Comparison of ENCODE assay signal across 8 cellular contexts in the genomic region with DNA sequence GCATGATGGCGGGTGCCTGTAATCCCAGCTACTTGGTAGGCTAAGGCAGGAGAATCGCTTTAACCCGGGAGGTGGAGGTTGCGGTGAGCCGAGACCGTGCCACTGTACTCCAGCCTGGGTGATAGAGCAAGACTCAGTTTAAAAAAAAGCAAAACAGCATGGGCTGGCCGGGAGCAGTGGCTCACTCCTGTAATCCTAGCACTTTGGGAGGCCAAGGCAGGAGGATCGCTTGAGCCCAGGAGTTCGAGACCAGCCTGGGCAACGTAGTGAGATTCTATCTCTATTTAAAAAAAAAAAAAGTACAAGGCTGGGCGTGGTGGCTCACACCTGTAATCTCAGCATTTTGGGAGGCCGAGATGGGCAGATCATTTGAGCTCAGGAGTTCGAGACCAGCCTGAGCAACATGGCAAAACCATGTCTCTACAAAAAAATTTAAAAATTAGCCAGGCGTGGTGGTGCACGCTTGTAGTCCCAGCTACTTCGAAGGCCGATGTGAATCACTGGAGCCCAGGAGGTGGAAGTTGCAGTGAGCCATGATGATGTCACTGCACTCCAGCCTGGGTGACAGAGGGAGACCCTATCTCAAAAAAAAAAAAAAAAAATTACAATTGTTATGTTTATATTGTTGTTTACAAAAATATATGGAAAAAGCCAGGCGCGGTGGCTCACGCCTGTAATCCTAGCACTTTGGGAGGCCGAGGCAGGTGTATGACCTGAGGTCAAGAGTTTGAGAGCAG. TPM values are rescaled to one million over a fixed set of nuclear protein-coding genes. Genes with fewer than 3 reads are reported as not detected.
DNase-seq lines count a peak whose midpoint lies in the region; ATAC-seq and TF ChIP-seq lines count a peak whose summit lies in the region.
"Not testable (repeated sequence)": the region's sequence is repeated elsewhere in the genome, so short reads cannot be mapped to it uniquely, and the experiment has no call there.

No MANE protein-coding gene starts in this region.

- H4K20me1 ChIP-seq in HCT116 (ENCODE audit: insufficient read depth); SU-DHL-6 (ENCODE audit: low read depth, low read length); neural cell (ENCODE audit: insufficient read depth): not testable (repeated sequence)

- H3K4me3 ChIP-seq in BE2C (ENCODE audit: low read depth, low read length), result peak overlapping the region; percentile 92
- not testable (repeated sequence) for H3K4me3 ChIP-seq in HCT116 (replicated peaks in 1 of 2; ENCODE audit: low read depth in 1 of 2, low read length in 2 of 2)
- H3K4me3 ChIP-seq in SU-DHL-6 (ENCODE audit: insufficient read depth, low read length, poor library complexity, severe bottlenecking), result peak overlapping the region; percentile 75
- H3K4me3 ChIP-seq in neural cell (ENCODE audit: low read length), result peak overlapping the region; percentile 79

- H3K4me3 Mint-ChIP-seq in activated naive CD8-positive, alpha-beta T cell treated with anti-CD3 and anti-CD28 coated beads for 36 hours, result peak overlapping the region; percentile 95
- H3K4me3 Mint-ChIP-seq in effector memory CD8-positive, alpha-beta T cell, result peak overlapping the region; percentile 88 to 95
- H3K4me3 Mint-ChIP-seq in immature natural killer cell, result peak overlapping the region; percentile 90 to 99 (median 98)
- H3K4me3 Mint-ChIP-seq in stimulated activated naive CD8-positive, alpha-beta T cell treated with anti-CD3 and anti-CD28 coated beads, Interleukin-15, amount 100 ng/mL, for 72 hours, result peak overlapping the region; percentile 87 to 96

- peaks cover 51% of the 10 kb centered on the region for H3K36me3 Mint-ChIP-seq in activated naive CD8-positive, alpha-beta T cell treated with anti-CD3 and anti-CD28 coated beads for 36 hours
- H3K36me3 Mint-ChIP-seq in effector memory CD8-positive, alpha-beta T cell (ENCODE audit: insufficient read depth), result peaks cover 47% of the 10 kb centered on the region
- H3K36me3 Mint-ChIP-seq in immature natural killer cell, result peaks cover 10 to 17% (median 14%) of the 10 kb centered on the region in 3 donors

- peak overlapping the region; percentile 68; the same call in 1 of the 2 replicates for H3K9ac ChIP-seq in HCT116 (ENCODE audit: low read length)
- peak overlapping the region; percentile 89 for H3K9ac ChIP-seq in SU-DHL-6 (ENCODE audit: low read length)
- peak overlapping the region; percentile 92 for H3K9ac ChIP-seq in neural cell (ENCODE audit: low read length)

- H3K4me2 ChIP-seq in HCT116 (ENCODE audit: low read length) (peak overlapping the region; percentile 81), SU-DHL-6 (ENCODE audit: low read depth, low read length, poor library complexity, severe bottlenecking) (peak overlapping the region; percentile 78)
- not testable (repeated sequence) for H3K4me2 ChIP-seq in neural cell (ENCODE audit: low read length)

- CTCF ChIA-PET in HCT116 (lab: Charles Lee), result not testable (repeated sequence)

- TF ChIP-seq CTCF in BE2C (IDR thresholded peaks at IDR 0.05; ENCODE audit: low read depth, low read length); HCT116 (IDR thresholded peaks at IDR 0.05 in 2 of 3, conservative IDR thresholded peaks at IDR 0.05 in 1 of 3; ENCODE audit: borderline replicate concordance in 1 of 3, insufficient read depth in 1 of 3, low read depth in 2 of 3, low read length in 2 of 3); SU-DHL-6 (IDR thresholded peaks at IDR 0.05; ENCODE audit: insufficient read depth, low read length, poor library complexity, severe bottlenecking); neural cell (IDR thresholded peaks at IDR 0.05; ENCODE audit: poor library complexity, severe bottlenecking): not testable (repeated sequence)

- DNase-seq in BE2C; HCT116 (ENCODE audit: low read depth, low spot score); activated naive CD8-positive, alpha-beta T cell treated with anti-CD3 and anti-CD28 coated beads for 36 hours; effector memory CD8-positive, alpha-beta T cell; immature natural killer cell; stimulated activated naive CD8-positive, alpha-beta T cell treated with anti-CD3 and anti-CD28 coated beads, Interleukin-15, amount 100 ng/mL, for 72 hours: not testable (repeated sequence)

- not testable (repeated sequence) for H3K9me2 ChIP-seq in HCT116 (ENCODE audit: insufficient read depth); SU-DHL-6 (replicated peaks; ENCODE audit: insufficient read depth, low read length); neural cell (ENCODE audit: insufficient read depth, low read length)

- H3K36me3 ChIP-seq in BE2C, result peaks cover 35% of the 10 kb centered on the region
- H3K36me3 ChIP-seq in HCT116 (ENCODE audit: control insufficient read depth in 1 of 2, insufficient read depth in 2 of 2, low read length in 2 of 2), result peaks cover 18 to 27% of the 10 kb centered on the region in 2 experiments; a peak in 3 of 4 replicates
- H3K36me3 ChIP-seq in SU-DHL-6 (ENCODE audit: low read length), result not testable (repeated sequence)
- peaks cover 13% of the 10 kb centered on the region for H3K36me3 ChIP-seq in neural cell (ENCODE audit: insufficient read depth, low read length)

- POLR2A ChIA-PET in HCT116 (lab: Charles Lee), result not testable (repeated sequence)

- ATAC-seq in HCT116; effector memory CD8-positive, alpha-beta T cell (replicated peaks); stimulated activated naive CD8-positive, alpha-beta T cell treated with anti-CD3 and anti-CD28 coated beads, Interleukin-15, amount 100 ng/mL, for 72 hours: not testable (repeated sequence)

- not testable (repeated sequence) for TF ChIP-seq EP300 in neural cell (conservative IDR thresholded peaks at IDR 0.05; ENCODE audit: poor library complexity, severe bottlenecking)

- peaks cover 29% of the 10 kb centered on the region for H3F3A ChIP-seq in SU-DHL-6 (ENCODE audit: insufficient read depth)
- not testable (repeated sequence) for H3F3A ChIP-seq in neural cell (ENCODE audit: insufficient read depth, low read length, poor library complexity, severe bottlenecking)

- H3K79me2 ChIP-seq in HCT116 (ENCODE audit: insufficient read depth, low read length) (peaks cover 35% of the 10 kb centered on the region), SU-DHL-6 (ENCODE audit: insufficient read depth, low read length) (peaks cover 28% of the 10 kb centered on the region), neural cell (replicated peaks; ENCODE audit: insufficient read depth, low read length) (peaks cover 40% of the 10 kb centered on the region)

- not testable (repeated sequence) for H3K27me3 ChIP-seq in BE2C; HCT116 (ENCODE audit: insufficient read depth, low read length); SU-DHL-6 (ENCODE audit: low read length); neural cell (ENCODE audit: insufficient read depth, low read depth, low read length)

- BruUV-seq in HCT116 (replicated peaks; lab: Mats Ljungman, UMichigan), result not testable (repeated sequence)

- H3K27me3 Mint-ChIP-seq in activated naive CD8-positive, alpha-beta T cell treated with anti-CD3 and anti-CD28 coated beads for 36 hours; effector memory CD8-positive, alpha-beta T cell; stimulated activated naive CD8-positive, alpha-beta T cell treated with anti-CD3 and anti-CD28 coated beads, Interleukin-15, amount 100 ng/mL, for 72 hours: not testable (repeated sequence)
- H3K27me3 Mint-ChIP-seq in immature natural killer cell (ENCODE audit: low read depth in 3 of 3), result peaks cover 7 to 33% (median 12%) of the 10 kb centered on the region in 3 donors

- H2AFZ ChIP-seq in HCT116 (ENCODE audit: low read depth, low read length, poor library complexity, severe bottlenecking); neural cell (ENCODE audit: low read depth, low read length): not testable (repeated sequence)
- H2AFZ ChIP-seq in SU-DHL-6 (ENCODE audit: low read depth, low read length, severe bottlenecking), result peak overlapping the region; percentile 61

- H3K27ac ChIP-seq in HCT116 (ENCODE audit: low read depth, low read length) (peak overlapping the region; percentile 94), SU-DHL-6 (ENCODE audit: low read depth, low read length) (peak overlapping the region; percentile 82; the same call in 1 of the 2 replicates), neural cell (ENCODE audit: low read length) (peak overlapping the region; percentile 98)

- not testable (repeated sequence) for H3K4me1 ChIP-seq in BE2C
- H3K4me1 ChIP-seq in HCT116 (ENCODE audit: control insufficient read depth in 1 of 2, insufficient read depth in 2 of 2, low read length in 2 of 2), result peaks cover 16 to 35% of the 10 kb centered on the region in 2 experiments

- H3K27ac Mint-ChIP-seq in activated naive CD8-positive, alpha-beta T cell treated with anti-CD3 and anti-CD28 coated beads for 36 hours, result peak overlapping the region; percentile 95
- H3K27ac Mint-ChIP-seq in effector memory CD8-positive, alpha-beta T cell, result peak overlapping the region in 1 of 2 donors; percentile 98
- peak overlapping the region; percentile 92 to 100 (median 98) for H3K27ac Mint-ChIP-seq in immature natural killer cell
- peak overlapping the region; percentile 52 to 90 for H3K27ac Mint-ChIP-seq in stimulated activated naive CD8-positive, alpha-beta T cell treated with anti-CD3 and anti-CD28 coated beads, Interleukin-15, amount 100 ng/mL, for 72 hours

- intact Hi-C loops in HCT116 (cut with micrococcal nuclease), result not testable (repeated sequence)

- H3K9me3 ChIP-seq in BE2C; HCT116 (ENCODE audit: control insufficient read depth in 1 of 2, insufficient read depth in 1 of 2, low read depth in 1 of 2, low read length in 2 of 2); SU-DHL-6 (ENCODE audit: insufficient read depth, low read length); neural cell (ENCODE audit: low read length): not testable (repeated sequence)

- RAD21 ChIA-PET in HCT116 (lab: Charles Lee; ENCODE audit: low non-redundant PET in 1 of 2, low total read pairs in 2 of 2, uncharacterized antibody in 2 of 2, unreplicated experiment in 2 of 2), result not testable (repeated sequence)

- TF ChIP-seq POLR2A in HCT116 (IDR thresholded peaks at IDR 0.05; ENCODE audit: borderline replicate concordance, extremely low read depth, insufficient read depth, insufficient read length), result not testable (repeated sequence)

- not testable (repeated sequence) for TF ChIP-seq RAD21 in HCT116 (IDR thresholded peaks at IDR 0.05; ENCODE audit: low read depth); neural cell (conservative IDR thresholded peaks at IDR 0.05)

- not testable (repeated sequence) for H3K9me3 Mint-ChIP-seq in activated naive CD8-positive, alpha-beta T cell treated with anti-CD3 and anti-CD28 coated beads for 36 hours; effector memory CD8-positive, alpha-beta T cell; immature natural killer cell; stimulated activated naive CD8-positive, alpha-beta T cell treated with anti-CD3 and anti-CD28 coated beads, Interleukin-15, amount 100 ng/mL, for 72 hours

- peaks cover 43% of the 10 kb centered on the region for H3K4me1 Mint-ChIP-seq in activated naive CD8-positive, alpha-beta T cell treated with anti-CD3 and anti-CD28 coated beads for 36 hours
- H3K4me1 Mint-ChIP-seq in effector memory CD8-positive, alpha-beta T cell (ENCODE audit: low read depth in 2 of 2), result peaks cover 42 to 45% of the 10 kb centered on the region in 2 donors
- H3K4me1 Mint-ChIP-seq in immature natural killer cell, result peaks cover 59 to 67% of the 10 kb centered on the region in 2 donors
- peaks cover 62% of the 10 kb centered on the region for H3K4me1 Mint-ChIP-seq in stimulated activated naive CD8-positive, alpha-beta T cell treated with anti-CD3 and anti-CD28 coated beads, Interleukin-15, amount 100 ng/mL, for 72 hours

RNA-seq across cellular contexts. Expression of a gene that starts 1.5 kb away (rescaled TPM):
- polyA plus RNA-seq in BE2C (2012; ENCODE audit: insufficient read depth, insufficient read length, low read depth), result 1,641 TPM
- total RNA-seq in HCT116 (2021; ENCODE audit: unreplicated experiment), result 554 TPM
- polyA plus RNA-seq in HCT116 (2012), result 910 and 946 TPM in 2 replicates
- 100 to 1,000 TPM; 751 to 777 TPM for total RNA-seq in activated naive CD8-positive, alpha-beta T cell treated with anti-CD3 and anti-CD28 coated beads for 36 hours
- polyA plus RNA-seq in immature natural killer cell (1,000 to 10,000 TPM; 2,998 to 5,712 (median 4,230) TPM), neural cell (2,918 and 3,234 TPM in 2 replicates)
- polyA minus RNA-seq in neural cell, result 523 and 580 TPM in 2 replicates

RNA-seq across cellular contexts. Expression of a gene that starts 4.2 kb away (rescaled TPM):
- polyA plus RNA-seq in BE2C (2012; ENCODE audit: insufficient read depth, insufficient read length, low read depth), result 334 TPM
- total RNA-seq in HCT116 (2021; ENCODE audit: unreplicated experiment), result 94.3 TPM
- polyA plus RNA-seq in HCT116 (2012), result 92.6 and 103 TPM in 2 replicates
- 10 to 100 TPM; 67.9 to 76.2 TPM for total RNA-seq in activated naive CD8-positive, alpha-beta T cell treated with anti-CD3 and anti-CD28 coated beads for 36 hours
- polyA plus RNA-seq in immature natural killer cell, result 10 to 100 TPM in 1 of 3 donors, 1 to 10 TPM in 2; 1.5 to 12.9 (median 9.3) TPM
- 369 and 376 TPM in 2 replicates for polyA plus RNA-seq in neural cell
- 78.0 and 82.5 TPM in 2 replicates for polyA minus RNA-seq in neural cell

RNA-seq across cellular contexts. Expression of a gene that starts 28.6 kb away (rescaled TPM):
- polyA plus RNA-seq in BE2C (2012; ENCODE audit: insufficient read depth, insufficient read length, low read depth), result 22.8 TPM
- 80.9 TPM for total RNA-seq in HCT116 (2021; ENCODE audit: unreplicated experiment)
- polyA plus RNA-seq in HCT116 (2012), result 67.3 and 87.6 TPM in 2 replicates
- total RNA-seq in activated naive CD8-positive, alpha-beta T cell treated with anti-CD3 and anti-CD28 coated beads for 36 hours, result 100 to 1,000 TPM; 153 to 155 TPM
- polyA plus RNA-seq in immature natural killer cell (100 to 1,000 TPM; 217 to 502 (median 273) TPM), neural cell (19.6 and 25.1 TPM in 2 replicates)
- 16.4 and 26.1 TPM in 2 replicates for polyA minus RNA-seq in neural cell

RNA-seq across cellular contexts. Expression of a gene that starts 32.7 kb away (rescaled TPM):
- polyA plus RNA-seq in BE2C (2012; ENCODE audit: insufficient read depth, insufficient read length, low read depth), result 57.8 TPM
- 99.7 TPM for total RNA-seq in HCT116 (2021; ENCODE audit: unreplicated experiment)
- 46.0 and 55.3 TPM in 2 replicates for polyA plus RNA-seq in HCT116 (2012)
- 10 to 100 TPM; 78.5 to 92.6 TPM for total RNA-seq in activated naive CD8-positive, alpha-beta T cell treated with anti-CD3 and anti-CD28 coated beads for 36 hours
- 100 to 1,000 TPM in 1 of 3 donors, 10 to 100 TPM in 2; 25.7 to 118 (median 43.7) TPM for polyA plus RNA-seq in immature natural killer cell
- polyA plus RNA-seq in neural cell, result 85.6 and 93.2 TPM in 2 replicates
- polyA minus RNA-seq in neural cell, result 157 TPM in 2 replicates

RNA-seq across cellular contexts. Expression of a gene that starts 38.6 kb away (rescaled TPM):
- 18.3 TPM for polyA plus RNA-seq in BE2C (2012; ENCODE audit: insufficient read depth, insufficient read length, low read depth)
- total RNA-seq in HCT116 (2021; ENCODE audit: unreplicated experiment), result 8.7 TPM
- 3.6 and 3.7 TPM in 2 replicates for polyA plus RNA-seq in HCT116 (2012)
- total RNA-seq in activated naive CD8-positive, alpha-beta T cell treated with anti-CD3 and anti-CD28 coated beads for 36 hours, result 1 to 10 TPM; 6.9 to 7.2 TPM
- polyA plus RNA-seq in immature natural killer cell (1 to 10 TPM in 2 of 3 donors, under 1 TPM in 1; 0.86 to 4.2 (median 1.3) TPM), neural cell (6.7 and 11.3 TPM in 2 replicates)
- 18.8 and 25.1 TPM in 2 replicates for polyA minus RNA-seq in neural cell
